ENCODE assay signal across 21 cellular contexts in genomic region chr18:37314534-37314933, GRCh38.
A peak's percentile ranks its signal among the peaks of the same experiment; 100 is the strongest.
DNase-seq lines count a peak whose midpoint lies in the region; ATAC-seq, FAIRE-seq and TF ChIP-seq lines count a peak whose summit lies in the region.
"Had no signal": no experiment of that assay in that cellular context is flagged by ENCODE, and none has a peak within 500 bp of the region (broad histone marks: within the 10 kb centered on the region; RNA-seq: fewer than 3 reads in every experiment).

No MANE protein-coding gene starts in this region.

- peak overlapping the region; percentile 42 for H2AK5ac ChIP-seq in neuronal stem cell (ENCODE audit: low read depth, low read length)

- POLR2A ChIA-PET in HCT116 (lab: Charles Lee) (no interaction called here), GM12878 (lab: Charles Lee) (no interaction called here)

- H2BK12ac ChIP-seq in neuronal stem cell (ENCODE audit: low read length): no peak overlapping the region

- H3K4me3 ChIP-seq in GM12875 (ENCODE audit: low read depth, low read length) (no peak overlapping the region), HCT116 (replicated peaks in 1 of 2; ENCODE audit: low read depth in 1 of 2, low read length in 2 of 2) (no peak overlapping the region), GM12878 (no peak overlapping the region), neuronal stem cell (ENCODE audit: low read length in 2 of 2) (no peak overlapping the region)
- H3K4me3 ChIP-seq: HAP-1, SK-N-MC had no signal

- H2BK15ac ChIP-seq in neuronal stem cell (ENCODE audit: low read length): no peak overlapping the region

- in situ Hi-C loops in GM12878 (cut with MboI): loop anchor here (25.0 kb wide), 1 partner anchor 377 kb away; no protein-coding TSS in a partner anchor

- no peak overlapping the region for H4K8ac ChIP-seq in neuronal stem cell (ENCODE audit: low read depth, low read length)

- H2AFZ ChIP-seq in HCT116 (ENCODE audit: low read depth, low read length, poor library complexity, severe bottlenecking) (no peak overlapping the region), GM12878 (ENCODE audit: control insufficient read depth, low read depth, low read length) (no peak overlapping the region), neuronal stem cell (ENCODE audit: low read length) (no peak overlapping the region)

- H3K4ac ChIP-seq in neuronal stem cell (ENCODE audit: low read length): no peak overlapping the region

- no peak overlapping the region for H3K4me2 ChIP-seq in HCT116 (ENCODE audit: low read length)
- H3K4me2 ChIP-seq in GM12878 (ENCODE audit: control insufficient read depth, insufficient read depth): no peak overlapping the region
- no peak overlapping the region for H3K4me2 ChIP-seq in neuronal stem cell (ENCODE audit: insufficient read depth, low read length, poor library complexity, severe bottlenecking)

- TF ChIP-seq EP300 in GM12878 (IDR thresholded peaks at IDR 0.05; ENCODE audit: borderline replicate concordance in 1 of 2, control insufficient read depth in 1 of 2, low read depth in 2 of 2, low read length in 2 of 2): no peak

- BruUV-seq in HCT116 (replicated peaks; lab: Mats Ljungman, UMichigan) (no TSS peak), GM12878 (replicated peaks; lab: Mats Ljungman, UMichigan) (no TSS peak)

- no peaks in the 10 kb centered on the region for H3K9me2 ChIP-seq in HCT116 (ENCODE audit: insufficient read depth)

- TF ChIP-seq RAD21 in HCT116 (IDR thresholded peaks at IDR 0.05; ENCODE audit: low read depth): no peak
- TF ChIP-seq RAD21 in GM12878 (IDR thresholded peaks at IDR 0.05; ENCODE audit: insufficient read depth, low read depth, low read length): no peak

- TF ChIP-seq CTCF in GM12875 (IDR thresholded peaks at IDR 0.05; ENCODE audit: borderline replicate concordance, insufficient read depth, low read depth, low read length): 0 out of 2 replicates have a peak, but pooled peaks have one; percentile 3
- no peak for TF ChIP-seq CTCF in HCT116 (IDR thresholded peaks at IDR 0.05 in 2 of 3, conservative IDR thresholded peaks at IDR 0.05 in 1 of 3; ENCODE audit: borderline replicate concordance in 1 of 3, insufficient read depth in 1 of 3, low read depth in 2 of 3, low read length in 2 of 3)
- TF ChIP-seq CTCF in GM12878 (IDR thresholded peaks at IDR 0.05 in 2 of 3, conservative IDR thresholded peaks at IDR 0.05 in 1 of 3; ENCODE audit: control insufficient read depth in 2 of 3, extremely low read depth in 1 of 3, insufficient read depth in 1 of 3, low read depth in 3 of 3, low read length in 3 of 3): no peak

- ATAC-seq in HCT116 (peak; percentile 42; the same call in 1 of the 2 replicates), GM12878 (peak; percentile 34; the same call in 1 of the 3 replicates), GM21723 (IDR thresholded peaks at IDR 0.05; ENCODE audit: unreplicated experiment) (no peak)

- no peaks in the 10 kb centered on the region for H3K4me1 ChIP-seq in HCT116 (ENCODE audit: control insufficient read depth in 1 of 2, insufficient read depth in 2 of 2, low read length in 2 of 2)
- H3K4me1 ChIP-seq in GM12878 (ENCODE audit: control insufficient read depth, insufficient read depth, low read length): no peaks in the 10 kb centered on the region
- H3K4me1 ChIP-seq in neuronal stem cell (ENCODE audit: control insufficient read depth in 2 of 2, insufficient read depth in 1 of 2, low read depth in 1 of 2, low read length in 2 of 2): peaks cover 0 to 2% of the 10 kb centered on the region in 2 donors
- H3K4me1 ChIP-seq: HAP-1 had no signal

- H3K36me3 ChIP-seq in HCT116 (ENCODE audit: control insufficient read depth in 1 of 2, insufficient read depth in 2 of 2, low read length in 2 of 2): no peaks in the 10 kb centered on the region
- no peaks in the 10 kb centered on the region for H3K36me3 ChIP-seq in GM12878 (ENCODE audit: control insufficient read depth in 2 of 2, insufficient read depth in 2 of 2, low read length in 1 of 2)
- H3K36me3 ChIP-seq in neuronal stem cell (replicated peaks in 1 of 2; ENCODE audit: control insufficient read depth in 2 of 2, insufficient read depth in 2 of 2, low read length in 2 of 2): no peaks in the 10 kb centered on the region
- H3K36me3 ChIP-seq: HAP-1 had no signal

- no peak for FAIRE-seq in GM12878 (lab: Jason Lieb, UNC)
- FAIRE-seq: D721Med, HTR-8/SVneo had no signal

- H3K79me2 ChIP-seq in HCT116 (ENCODE audit: insufficient read depth, low read length): no peaks in the 10 kb centered on the region
- no peaks in the 10 kb centered on the region for H3K79me2 ChIP-seq in GM12878 (ENCODE audit: control insufficient read depth, insufficient read depth, low read length)

- TF ChIP-seq POLR2A in HCT116 (IDR thresholded peaks at IDR 0.05; ENCODE audit: borderline replicate concordance, extremely low read depth, insufficient read depth, insufficient read length) (no peak), GM12878 (IDR thresholded peaks at IDR 0.05; ENCODE audit: low read depth, low read length) (no peak)

- intact Hi-C loops in HCT116 (cut with micrococcal nuclease): no loop called here
- intact Hi-C loops in GM12878 (cut with micrococcal nuclease; ENCODE audit: unreplicated experiment): no loop called here

- H3K27me3 ChIP-seq in HCT116 (ENCODE audit: insufficient read depth, low read length): no peaks in the 10 kb centered on the region
- H3K27me3 ChIP-seq in GM12878 (replicated peaks in 1 of 2; ENCODE audit: control insufficient read depth in 2 of 2, insufficient read depth in 2 of 2, low read length in 1 of 2): 0 out of 4 replicates have a peak, but pooled peaks cover 0 to 1% of the 10 kb centered on the region in 2 experiments
- H3K27me3 ChIP-seq in neuronal stem cell (ENCODE audit: control insufficient read depth in 3 of 3, insufficient read depth in 3 of 3, low read depth in 1 of 3, low read length in 3 of 3): no peaks in the 10 kb centered on the region

- CTCF ChIA-PET in HCT116 (lab: Charles Lee) (interaction anchor here (1.1 kb wide), 1 partner anchor 372 kb away, joined by 3 read pairs; no protein-coding TSS in a partner anchor), GM12878 (lab: Yijun Ruan, JAX) (no interaction called here)

- H2BK5ac ChIP-seq in neuronal stem cell (ENCODE audit: low read length): no peak overlapping the region

- H3K9ac ChIP-seq in HCT116 (ENCODE audit: low read length) (no peak overlapping the region), GM12878 (ENCODE audit: control insufficient read depth, insufficient read depth, low read length) (no peak overlapping the region), neuronal stem cell (ENCODE audit: low read depth, low read length, poor library complexity) (no peak overlapping the region)

- no peaks in the 10 kb centered on the region for H3K79me1 ChIP-seq in neuronal stem cell (ENCODE audit: low read depth, low read length)

- RAD21 ChIA-PET in HCT116 (lab: Charles Lee; ENCODE audit: low non-redundant PET in 1 of 2, low total read pairs in 2 of 2, uncharacterized antibody in 2 of 2, unreplicated experiment in 2 of 2) (no interaction called here), GM12878 (lab: Charles Lee; ENCODE audit: unreplicated experiment) (no interaction called here)

- H4K91ac ChIP-seq in neuronal stem cell (ENCODE audit: low read depth, low read length, poor library complexity): no peak overlapping the region

- DNase-seq in HCT116 (ENCODE audit: low read depth, low spot score) (no peak), GM12878 (ENCODE audit: low read depth, low spot score) (no peak), neuronal stem cell (ENCODE audit: low spot score) (no peak), hypothalamus (lab: John Stamatoyannopoulos, UW) (no peak), COLO829 (ENCODE audit: low spot score) (no peak)
- DNase-seq: ACHN; C1 segment of cervical spinal cord; CD8-positive, alpha-beta memory T cell; NCI-H1105; NCI-H1694; NCI-H2081 treated with DMSO at 0.1 percent for 48 hours; NCI-H446 treated with DMSO at 0.1 percent for 48 hours; NCI-H69; SHP77; T-helper 1 cell had no signal

- SMC1A ChIA-PET in GM12878 (lab: Charles Lee; ENCODE audit: uncharacterized antibody, unreplicated experiment): no interaction called here

- WGBS in GM12878 (ENCODE audit: insufficient coverage, insufficient replicate concordance, low lambda C conversion rate, missing lambda C conversion rate): 4% methylated on average over 5 of the region's 5 CpGs
- no CpG with 5 or more reads among the region's 5 CpGs for WGBS in neuronal stem cell (ENCODE audit: extremely low coverage in 2 of 2, insufficient read length in 2 of 2, insufficient replicate concordance in 1 of 2), 2 donors

- H2BK120ac ChIP-seq in neuronal stem cell (ENCODE audit: low read depth, low read length): no peak overlapping the region

- no peak overlapping the region for H3K14ac ChIP-seq in neuronal stem cell (ENCODE audit: low read length)

- H3K18ac ChIP-seq in neuronal stem cell (ENCODE audit: low read length): no peak overlapping the region

- H3K9me3 ChIP-seq in HCT116 (ENCODE audit: control insufficient read depth in 1 of 2, insufficient read depth in 1 of 2, low read depth in 1 of 2, low read length in 2 of 2): no peaks in the 10 kb centered on the region
- no peaks in the 10 kb centered on the region for H3K9me3 ChIP-seq in GM12878 (replicated peaks; ENCODE audit: control insufficient read depth, insufficient read depth, low read length)
- no peaks in the 10 kb centered on the region for H3K9me3 ChIP-seq in neuronal stem cell (replicated peaks in 1 of 2; ENCODE audit: control insufficient read depth in 2 of 2, insufficient read depth in 1 of 2, low read depth in 1 of 2, low read length in 2 of 2)
- H3K9me3 ChIP-seq: HAP-1 had no signal

- no peak overlapping the region for H3K23ac ChIP-seq in neuronal stem cell (ENCODE audit: low read depth, low read length, poor library complexity)

- H3K27ac ChIP-seq in HCT116 (ENCODE audit: low read depth, low read length): no peak overlapping the region
- no peak overlapping the region for H3K27ac ChIP-seq in GM12878 (ENCODE audit: control insufficient read depth, insufficient read depth)
- H3K27ac ChIP-seq in neuronal stem cell (replicated peaks; ENCODE audit: low read length): no peak overlapping the region
- H3K27ac ChIP-seq: SK-N-MC had no signal

- H4K20me1 ChIP-seq in HCT116 (ENCODE audit: insufficient read depth) (no peaks in the 10 kb centered on the region), GM12878 (ENCODE audit: control insufficient read depth, insufficient read depth) (no peaks in the 10 kb centered on the region)

TF ChIP-seq in HCT116, 20 proteins besides CTCF, POLR2A, EP300 and RAD21 (continues in another document):
- TF ChIP-seq POLR2AphosphoS5 (IDR thresholded peaks at IDR 0.05; ENCODE audit: low read depth, low read length) (no peak), JUND (IDR thresholded peaks at IDR 0.05) (no peak), ATF3 (IDR thresholded peaks at IDR 0.05) (no peak)
